ENCODE assay signal across 9 cellular contexts in the genomic region with DNA sequence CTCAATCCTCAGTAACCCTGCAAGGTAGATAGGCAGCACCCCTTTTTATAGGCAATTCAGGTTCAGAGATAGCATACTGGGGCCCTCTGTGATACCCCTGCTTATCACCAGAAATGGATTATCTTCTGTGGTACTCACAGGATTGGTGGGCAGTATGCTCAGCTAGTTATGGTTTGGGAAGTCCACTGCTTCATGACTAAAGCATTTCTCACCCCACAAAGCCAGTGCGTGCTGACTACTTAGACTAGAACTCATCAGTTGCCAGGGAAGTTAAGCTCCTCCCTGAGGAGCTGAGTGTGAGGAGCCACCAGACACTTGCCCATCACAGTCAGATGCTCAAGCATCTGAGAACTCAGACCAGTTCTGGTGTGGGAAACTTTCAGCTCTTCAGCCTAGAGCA.
A peak's percentile ranks its signal among the peaks of the same experiment; 100 is the strongest.
DNase-seq lines count a peak whose midpoint lies in the region; ATAC-seq and TF ChIP-seq lines count a peak whose summit lies in the region.
"Had no signal": no experiment of that assay in that cellular context is flagged by ENCODE, and none has a peak within 500 bp of the region (broad histone marks: within the 10 kb centered on the region; RNA-seq: fewer than 3 reads in every experiment).

No MANE protein-coding gene starts in this region.

- intact Hi-C loops in OCI-LY7 (cut with micrococcal nuclease; ENCODE audit: unreplicated experiment): loop anchor here (10.0 kb wide), 1 partner anchor 369 kb away; no protein-coding TSS in a partner anchor

- BruUV-seq in OCI-LY7 (replicated peaks; lab: Mats Ljungman, UMichigan): no TSS peak

- no peak overlapping the region for H3K4me3 ChIP-seq in OCI-LY7 (ENCODE audit: low read depth, low read length, poor library complexity, severe bottlenecking)
- H3K4me3 ChIP-seq: pancreas had no signal

- TF ChIP-seq CTCF in GM13976 (IDR thresholded peaks at IDR 0.05; ENCODE audit: borderline replicate concordance, control extremely low read depth, extremely low read depth, insufficient read depth, missing control alignments): no peak
- TF ChIP-seq CTCF in OCI-LY7 (conservative IDR thresholded peaks at IDR 0.05; ENCODE audit: low read length): no peak

- H3K9me3 ChIP-seq in OCI-LY7 (ENCODE audit: low read length): no peaks in the 10 kb centered on the region
- H3K9me3 ChIP-seq: pancreas had no signal

- H3K9me2 ChIP-seq in OCI-LY7 (ENCODE audit: insufficient read depth, low read length): no peaks in the 10 kb centered on the region

- peaks cover 26% of the 10 kb centered on the region for H3K36me3 ChIP-seq in OCI-LY7 (ENCODE audit: insufficient read depth, low read length)

- H2AFZ ChIP-seq in OCI-LY7 (ENCODE audit: low read length): no peak overlapping the region

- in situ Hi-C loops in GM13976 (cut with MboI; ENCODE audit: low sequenced_read_pairs, unreplicated experiment): no loop called here

- DNase-seq in A172 (ENCODE audit: low spot score): peak; percentile 61
- peak; percentile 33 for DNase-seq in GM13976 (ENCODE audit: low spot score)
- no peak for DNase-seq in OCI-LY7 (ENCODE audit: low spot score)
- DNase-seq in fibroblast of peridontal ligament (ENCODE audit: extremely low read depth): peak; percentile 82
- DNase-seq in AML-193 (lab: John Stamatoyannopoulos, UW): no peak
- DNase-seq in stimulated activated naive CD4-positive, alpha-beta T cell treated with Interleukin-2 at 50 U/mL for 16 hours (lab: John Stamatoyannopoulos, UW): no peak
- no peak for DNase-seq in nucleus accumbens (lab: John Stamatoyannopoulos, UW)
- DNase-seq: pancreas had no signal

- H3K4me1 ChIP-seq in OCI-LY7 (ENCODE audit: insufficient read depth, low read length, poor library complexity, severe bottlenecking): peaks cover 19% of the 10 kb centered on the region

- CTCF ChIA-PET in OCI-LY7 (lab: Charles Lee; ENCODE audit: unreplicated experiment): no interaction called here

- POLR2A ChIA-PET in OCI-LY7 (lab: Charles Lee): interaction anchor here (0.6 to 2.1 kb wide), 4 partner anchors 10 to 61 kb away, joined by 3 to 5 read pairs (median 4); no protein-coding TSS in a partner anchor

- H3K27ac ChIP-seq in OCI-LY7 (ENCODE audit: low read depth, low read length, poor library complexity, severe bottlenecking): no peak overlapping the region
- H3K27ac ChIP-seq: pancreas had no signal

- H4K20me1 ChIP-seq in OCI-LY7 (ENCODE audit: insufficient read depth, low read length): no peaks in the 10 kb centered on the region

- H3K79me2 ChIP-seq in OCI-LY7 (ENCODE audit: insufficient read depth, low read depth, low read length): no peaks in the 10 kb centered on the region

- H3K4me2 ChIP-seq in OCI-LY7 (ENCODE audit: low read length): peak overlapping the region; percentile 55

- ATAC-seq in GM18519 (IDR thresholded peaks at IDR 0.05; ENCODE audit: low FRiP score, unreplicated experiment): no peak

Comparison
In these comparisons a context has a peak if more than half of its experiments do, and no peak if none do; other contexts are left out.
1. DNase-seq: peak in A172 (single experiment), GM13976 (single experiment) and fibroblast of peridontal ligament (single experiment); none in OCI-LY7 (single experiment), AML-193 (0 of 2), stimulated activated naive CD4-positive, alpha-beta T cell treated with Interleukin-2 at 50 U/mL for 16 hours (single experiment) and nucleus accumbens (0 of 56).